ENCODE assay signal across 13 cellular contexts in genomic region chr12:124764870-124765570, GRCh38.
DNase-seq lines count a peak whose midpoint lies in the region; ATAC-seq and TF ChIP-seq lines count a peak whose summit lies in the region.
"Had no signal": no experiment of that assay in that cellular context is flagged by ENCODE, and none has a peak within 500 bp of the region (broad histone marks: within the 10 kb centered on the region; RNA-seq: fewer than 3 reads in every experiment).

No MANE protein-coding gene starts in this region.

- peaks cover under 1% of the 10 kb centered on the region for H3K27me3 Mint-ChIP-seq in activated naive CD4-positive, alpha-beta T cell treated with anti-CD3 and anti-CD28 coated beads for 36 hours (ENCODE audit: low read depth)
- peaks cover under 1% of the 10 kb centered on the region for H3K27me3 Mint-ChIP-seq in activated naive CD8-positive, alpha-beta T cell treated with anti-CD3 and anti-CD28 coated beads for 36 hours
- H3K27me3 Mint-ChIP-seq: activated naive CD8-positive, alpha-beta T cell; CD4-positive, alpha-beta T cell had no signal

- H3K36me3 Mint-ChIP-seq in activated naive CD4-positive, alpha-beta T cell treated with anti-CD3 and anti-CD28 coated beads for 36 hours (ENCODE audit: low read depth) = peaks cover 3% of the 10 kb centered on the region
- H3K36me3 Mint-ChIP-seq in activated naive CD8-positive, alpha-beta T cell treated with anti-CD3 and anti-CD28 coated beads for 36 hours = peaks cover 4% of the 10 kb centered on the region

- no peak for TF ChIP-seq POLR2A in esophagus muscularis mucosa (IDR thresholded peaks at IDR 0.05; ENCODE audit: low read depth)

- H3K36me3 ChIP-seq in esophagus muscularis mucosa = no peaks in the 10 kb centered on the region
- H3K36me3 ChIP-seq in muscle layer of duodenum (ENCODE audit: control insufficient read depth in 1 of 2, insufficient read depth in 2 of 2, low read length in 2 of 2) = no peaks in the 10 kb centered on the region

- H3K4me1 ChIP-seq in esophagus muscularis mucosa (peaks cover 43 to 68% (median 61%) of the 10 kb centered on the region in 4 donors), muscle layer of duodenum (ENCODE audit: control insufficient read depth in 1 of 2, insufficient read depth in 2 of 2, low read length in 2 of 2) (peaks cover 6 to 35% of the 10 kb centered on the region in 2 donors)

- H3K4me3 ChIP-seq in esophagus muscularis mucosa = no peak overlapping the region
- peak overlapping the region in 1 of 2 donors; percentile 22 for H3K4me3 ChIP-seq in muscle layer of duodenum (ENCODE audit: low read depth in 1 of 2, low read length in 2 of 2)

- CTCF ChIA-PET in activated naive CD4-positive, alpha-beta T cell treated with anti-CD3 and anti-CD28 coated beads for 36 hours (lab: Charles Lee) = interaction anchor here (0.6 to 4.5 kb wide), 24 partner anchors 9 to 1040 kb away, joined by 3 to 32 read pairs (median 3); no protein-coding TSS in a partner anchor

- H3K9me3 ChIP-seq in esophagus muscularis mucosa (peaks cover 0 to 12% (median 6%) of the 10 kb centered on the region in 4 donors), muscle layer of duodenum (ENCODE audit: control insufficient read depth in 1 of 2, low read length in 2 of 2) (peaks cover 0 to 3% of the 10 kb centered on the region in 2 donors)

- H3K27ac ChIP-seq in esophagus muscularis mucosa (replicated peaks in 1 of 4) (peak overlapping the region; percentile 80 to 89 (median 88)), muscle layer of duodenum (ENCODE audit: low read length) (peak overlapping the region; percentile 77)

- peak; percentile 87 for DNase-seq in AG08395 (ENCODE audit: low spot score)
- peak; percentile 60 for DNase-seq in NCI-H524 treated with DMSO at 0.1 percent for 48 hours (lab: John Stamatoyannopoulos, UW)
- DNase-seq in esophagus muscularis mucosa (ENCODE audit: extremely low spot score) = no peak
- no peak for DNase-seq in activated naive CD4-positive, alpha-beta T cell treated with anti-CD3 and anti-CD28 coated beads for 36 hours
- no peak for DNase-seq in DMS153 (lab: John Stamatoyannopoulos, UW)
- no peak for DNase-seq in activated naive CD8-positive, alpha-beta T cell treated with anti-CD3 and anti-CD28 coated beads for 36 hours
- DNase-seq: left colon, NCI-H2029 treated with DMSO at 0.1 percent for 48 hours, T-helper 9 cell had no signal

- WGBS in esophagus muscularis mucosa = 7% methylated on average over 2 of the region's 2 CpGs

- peak; percentile 4 for TF ChIP-seq EP300 in esophagus muscularis mucosa (IDR thresholded peaks at IDR 0.05)

- peaks cover 38% of the 10 kb centered on the region for H3K4me1 Mint-ChIP-seq in activated naive CD4-positive, alpha-beta T cell treated with anti-CD3 and anti-CD28 coated beads for 36 hours (ENCODE audit: low read depth)
- peaks cover 49% of the 10 kb centered on the region for H3K4me1 Mint-ChIP-seq in activated naive CD8-positive, alpha-beta T cell treated with anti-CD3 and anti-CD28 coated beads for 36 hours

- intact Hi-C loops in esophagus muscularis mucosa (cut with DNase I) = loop anchor here (5.0 to 10.0 kb wide), 3 partner anchors 98 to 383 kb away; no protein-coding TSS in a partner anchor
- intact Hi-C loops in activated naive CD4-positive, alpha-beta T cell treated with anti-CD3 and anti-CD28 coated beads for 36 hours (cut with micrococcal nuclease) = no loop called here

- no peak overlapping the region for H3K4me3 Mint-ChIP-seq in activated naive CD4-positive, alpha-beta T cell treated with anti-CD3 and anti-CD28 coated beads for 36 hours
- H3K4me3 Mint-ChIP-seq in activated naive CD8-positive, alpha-beta T cell treated with anti-CD3 and anti-CD28 coated beads for 36 hours = no peak overlapping the region
- H3K4me3 Mint-ChIP-seq: activated naive CD8-positive, alpha-beta T cell; CD4-positive, alpha-beta T cell had no signal

- no peak for TF ChIP-seq CTCF in esophagus muscularis mucosa (IDR thresholded peaks at IDR 0.05)

- no peak for ATAC-seq in GM21717 (IDR thresholded peaks at IDR 0.05; ENCODE audit: unreplicated experiment)
- ATAC-seq: left colon had no signal

- H3K27ac Mint-ChIP-seq in activated naive CD4-positive, alpha-beta T cell treated with anti-CD3 and anti-CD28 coated beads for 36 hours = no peak overlapping the region
- no peak overlapping the region for H3K27ac Mint-ChIP-seq in activated naive CD8-positive, alpha-beta T cell treated with anti-CD3 and anti-CD28 coated beads for 36 hours
- H3K27ac Mint-ChIP-seq: activated naive CD8-positive, alpha-beta T cell; CD4-positive, alpha-beta T cell had no signal

- peaks cover 22% of the 10 kb centered on the region for H3K9me3 Mint-ChIP-seq in activated naive CD4-positive, alpha-beta T cell treated with anti-CD3 and anti-CD28 coated beads for 36 hours
- H3K9me3 Mint-ChIP-seq in activated naive CD8-positive, alpha-beta T cell treated with anti-CD3 and anti-CD28 coated beads for 36 hours = peaks cover 27% of the 10 kb centered on the region
- H3K9me3 Mint-ChIP-seq: CD4-positive, alpha-beta T cell had no signal

- H3K27me3 ChIP-seq in esophagus muscularis mucosa (peaks cover 0 to 4% (median 0%) of the 10 kb centered on the region in 4 donors), muscle layer of duodenum (ENCODE audit: low read depth, low read length) (no peaks in the 10 kb centered on the region)

Comparison
In these comparisons a context has a peak if more than half of its experiments do, and no peak if none do; other contexts are left out.
1. DNase-seq: peak in AG08395 (single experiment) and NCI-H524 treated with DMSO at 0.1 percent for 48 hours (single experiment); none in esophagus muscularis mucosa (single experiment), activated naive CD4-positive, alpha-beta T cell treated with anti-CD3 and anti-CD28 coated beads for 36 hours (single experiment), DMS153 (single experiment) and activated naive CD8-positive, alpha-beta T cell treated with anti-CD3 and anti-CD28 coated beads for 36 hours (single experiment).